Comparison of ENCODE assay signal across 8 cellular contexts in genomic region chr5:163408311-163408923, GRCh38. TPM values are rescaled to one million over a fixed set of nuclear protein-coding genes. Genes with fewer than 3 reads are reported as not detected.
DNase-seq lines count a peak whose midpoint lies in the region; ATAC-seq, FAIRE-seq and TF ChIP-seq lines count a peak whose summit lies in the region.

No MANE protein-coding gene starts in this region.

- H3K4me3 ChIP-seq in bronchial epithelial cell (ENCODE audit: low read depth, low read length): no peak overlapping the region

- DNase-seq in NCI-H82 (lab: John Stamatoyannopoulos, UW) (peak; percentile 61), NCI-H82 treated with DMSO at 0.1 percent for 48 hours (lab: John Stamatoyannopoulos, UW; ENCODE audit: unreplicated experiment) (no peak), NCI-H1436 (lab: John Stamatoyannopoulos, UW) (peak; percentile 38), bronchial epithelial cell (ENCODE audit: low read depth) (peak; percentile 50), kidney tubule cell (ENCODE audit: low spot score) (peak; percentile 67)
- DNase-seq in stimulated activated CD4-positive, alpha-beta T cell treated with anti-CD3 and anti-CD28 coated beads, Interleukin-2, amount 100 ng/mL, for 4 hours (ENCODE audit: low read depth): peak; percentile 39

- H3K27me3 ChIP-seq in bronchial epithelial cell (ENCODE audit: control insufficient read depth, insufficient read depth, low read length): no peaks in the 10 kb centered on the region

- no peak for FAIRE-seq in bronchial epithelial cell (lab: Jason Lieb, UNC)

- H3K27ac ChIP-seq in VCaP: no peak overlapping the region

- TF ChIP-seq CTCF in VCaP (conservative IDR thresholded peaks at IDR 0.05): peak; percentile 85
- TF ChIP-seq CTCF in bronchial epithelial cell (IDR thresholded peaks at IDR 0.05; ENCODE audit: insufficient read depth, low read length, severe bottlenecking): peak; percentile 83

- peak; percentile 80 for ATAC-seq in HG02642 (IDR thresholded peaks at IDR 0.05; ENCODE audit: poor library complexity, unreplicated experiment)

- no peaks in the 10 kb centered on the region for H3K36me3 ChIP-seq in bronchial epithelial cell (ENCODE audit: control insufficient read depth, insufficient read depth, low read length)

RNA-seq across cellular contexts. Expression of gene CCNG1, which starts 29.0 kb away (rescaled TPM):
- total RNA-seq in bronchial epithelial cell: 95.1 and 173 TPM in 2 replicates

RNA-seq across cellular contexts. Expression of gene NUDCD2, which starts 51.5 kb away (rescaled TPM):
- 6.6 and 7.3 TPM in 2 replicates for total RNA-seq in bronchial epithelial cell

RNA-seq across cellular contexts. Expression of gene HMMR, which starts 52.0 kb away (rescaled TPM):
- total RNA-seq in bronchial epithelial cell: 0.53 and 1.4 TPM in 2 replicates
